Comparison of ENCODE assay signal across 13 cellular contexts in the genomic region with DNA sequence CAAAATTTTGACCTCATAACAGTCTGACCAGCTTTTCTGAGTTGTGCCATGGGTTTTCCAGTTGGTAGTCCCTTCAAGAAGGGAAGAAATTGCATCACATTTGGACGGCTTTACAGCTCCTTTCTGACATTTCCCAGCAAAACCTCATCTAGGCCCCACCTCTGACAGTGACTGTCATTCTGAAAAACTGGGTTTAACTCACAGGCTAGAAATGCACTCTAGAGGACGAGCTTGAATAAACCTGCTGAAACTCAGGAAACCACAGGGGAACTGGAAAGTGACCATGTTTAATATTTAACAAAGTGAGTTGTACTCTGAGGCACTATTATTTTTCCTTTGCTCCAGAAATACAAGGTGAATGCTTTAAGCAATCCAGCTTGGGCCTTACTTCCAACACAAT.
DNase-seq lines count a peak whose midpoint lies in the region; ATAC-seq, FAIRE-seq and TF ChIP-seq lines count a peak whose summit lies in the region.
"Had no signal": no experiment of that assay in that cellular context is flagged by ENCODE, and none has a peak within 500 bp of the region (broad histone marks: within the 10 kb centered on the region; RNA-seq: fewer than 3 reads in every experiment).

No MANE protein-coding gene starts in this region.

- no peak overlapping the region for H2BK20ac ChIP-seq in H9 (ENCODE audit: low read depth, low read length, poor library complexity, severe bottlenecking)

- H3K4me1 ChIP-seq in HepG2 (ENCODE audit: insufficient read depth, low read length) (no peaks in the 10 kb centered on the region), OCI-LY7 (ENCODE audit: insufficient read depth, low read length, poor library complexity, severe bottlenecking) (no peaks in the 10 kb centered on the region), H9 (ENCODE audit: insufficient read depth, low read length) (no peaks in the 10 kb centered on the region)
- no peaks in the 10 kb centered on the region for H3K4me1 ChIP-seq in effector memory CD4-positive, alpha-beta T cell (ENCODE audit: control insufficient read depth, insufficient read depth, low read length, poor library complexity, severe bottlenecking)
- H3K4me1 ChIP-seq: adrenal gland, esophagus squamous epithelium, thyroid gland had no signal

- H3K23ac ChIP-seq in H9 (ENCODE audit: insufficient read length, low read depth, low read length): no peak overlapping the region

- TF ChIP-seq CTCF in HepG2 (CRISPR knock-in tag; IDR thresholded peaks at IDR 0.05): no peak
- TF ChIP-seq CTCF in OCI-LY7 (conservative IDR thresholded peaks at IDR 0.05; ENCODE audit: low read length): no peak
- TF ChIP-seq CTCF in H9 (conservative IDR thresholded peaks at IDR 0.05): no peak

- BruUV-seq in HepG2 (replicated peaks; lab: Mats Ljungman, UMichigan) (no TSS peak), OCI-LY7 (replicated peaks; lab: Mats Ljungman, UMichigan) (no TSS peak)

- intact Hi-C loops in HepG2 (cut with micrococcal nuclease; ENCODE audit: unreplicated experiment) (no loop called here), OCI-LY7 (cut with micrococcal nuclease; ENCODE audit: unreplicated experiment) (no loop called here)

- no peak overlapping the region for H3K4me3 Mint-ChIP-seq in H9
- H3K4me3 Mint-ChIP-seq: IgD-negative memory B cell had no signal

- H3K4me3 ChIP-seq in HepG2 (replicated peaks in 1 of 3; ENCODE audit: insufficient read depth in 1 of 3, low read depth in 2 of 3, low read length in 3 of 3): no peak overlapping the region
- no peak overlapping the region for H3K4me3 ChIP-seq in effector memory CD4-positive, alpha-beta T cell (ENCODE audit: insufficient read depth, low read depth, low read length, poor library complexity, severe bottlenecking)
- H3K4me3 ChIP-seq in OCI-LY7 (ENCODE audit: low read depth, low read length, poor library complexity, severe bottlenecking): no peak overlapping the region
- H3K4me3 ChIP-seq: adrenal gland, esophagus squamous epithelium, thyroid gland had no signal

- H3K14ac ChIP-seq in H9 (ENCODE audit: insufficient read depth, low read length): no peak overlapping the region

- H3K27ac Mint-ChIP-seq in H9: no peak overlapping the region
- H3K27ac Mint-ChIP-seq: IgD-negative memory B cell had no signal

- H3K23me2 ChIP-seq in H9 (ENCODE audit: insufficient read length, low read depth, low read length, poor library complexity, severe bottlenecking): no peaks in the 10 kb centered on the region

- H4K8ac ChIP-seq in H9 (replicated peaks; ENCODE audit: insufficient read length, low read depth, low read length): no peak overlapping the region

- H3K4me2 ChIP-seq in HepG2 (ENCODE audit: low read depth, low read length): no peak overlapping the region
- H3K4me2 ChIP-seq in OCI-LY7 (ENCODE audit: low read length): no peak overlapping the region
- H3K4me2 ChIP-seq in H9 (ENCODE audit: insufficient read depth, insufficient read length, low read length): no peak overlapping the region

- H3K36me3 Mint-ChIP-seq in H9 (ENCODE audit: insufficient read depth in 1 of 3, low read depth in 3 of 3): no peaks in the 10 kb centered on the region
- H3K36me3 Mint-ChIP-seq: IgD-negative memory B cell had no signal

- no peaks in the 10 kb centered on the region for H3K79me2 ChIP-seq in HepG2 (ENCODE audit: insufficient read depth, low read length)
- H3K79me2 ChIP-seq in OCI-LY7 (ENCODE audit: insufficient read depth, low read depth, low read length): no peaks in the 10 kb centered on the region
- no peaks in the 10 kb centered on the region for H3K79me2 ChIP-seq in H9 (ENCODE audit: insufficient read depth, low read length)

- no peaks in the 10 kb centered on the region for H3K9me3 Mint-ChIP-seq in H9
- H3K9me3 Mint-ChIP-seq: IgD-negative memory B cell had no signal

- in situ Hi-C loops in HepG2 (cut with HindIII; ENCODE audit: extremely low pct_ligation_motif_present, low pct_unique_long_range_greater_than_20kb): no loop called here

- H3K9me3 ChIP-seq in HepG2 (ENCODE audit: low read length) (no peaks in the 10 kb centered on the region), OCI-LY7 (ENCODE audit: low read length) (no peaks in the 10 kb centered on the region), H9 (ENCODE audit: control insufficient read depth, low read depth, low read length) (no peaks in the 10 kb centered on the region)
- H3K9me3 ChIP-seq in effector memory CD4-positive, alpha-beta T cell (ENCODE audit: control insufficient read depth, low read length): no peaks in the 10 kb centered on the region
- H3K9me3 ChIP-seq: adrenal gland, esophagus squamous epithelium, thyroid gland had no signal

- no peak overlapping the region for H4K5ac ChIP-seq in H9 (ENCODE audit: insufficient read length, low read depth, low read length)

- no peak overlapping the region for H4K91ac ChIP-seq in H9 (ENCODE audit: insufficient read length, low read depth, low read length)

- CTCF ChIA-PET in HepG2 (lab: Yijun Ruan, JAX; ENCODE audit: low intra/inter-chr PET ratio, low total read pairs): no interaction called here
- CTCF ChIA-PET in OCI-LY7 (lab: Charles Lee; ENCODE audit: unreplicated experiment): no interaction called here

- POLR2A ChIA-PET in HepG2 (lab: Yijun Ruan, JAX) (no interaction called here), OCI-LY7 (lab: Charles Lee) (no interaction called here)

- ATAC-seq in GM18868 (IDR thresholded peaks at IDR 0.05; ENCODE audit: unreplicated experiment) (peak; percentile 73), GM21526 (IDR thresholded peaks at IDR 0.05; ENCODE audit: low FRiP score, unreplicated experiment) (peak; percentile 95), HG03196 (IDR thresholded peaks at IDR 0.05; ENCODE audit: unreplicated experiment) (peak; percentile 97), HepG2 (peak; percentile 75)

- no peak overlapping the region for H2BK5ac ChIP-seq in H9 (ENCODE audit: insufficient read length, low read length)

- no peak overlapping the region for H2AK5ac ChIP-seq in H9 (ENCODE audit: insufficient read length, low read length)

- H3K4me1 Mint-ChIP-seq in H9: no peaks in the 10 kb centered on the region
- H3K4me1 Mint-ChIP-seq: IgD-negative memory B cell had no signal

- H3K79me1 ChIP-seq in H9 (ENCODE audit: insufficient read depth, low read depth, low read length, poor library complexity, severe bottlenecking): no peaks in the 10 kb centered on the region

- H3T11ph ChIP-seq in H9 (ENCODE audit: low read length): no peak overlapping the region

- FAIRE-seq in HepG2 (lab: Jason Lieb, UNC): no peak

- no peak overlapping the region for H3K56ac ChIP-seq in H9 (ENCODE audit: insufficient read length, low read depth, low read length)

- H3K4ac ChIP-seq in H9 (ENCODE audit: low read depth, low read length): no peak overlapping the region

- DNase-seq in HepG2 (ENCODE audit: low spot score): peak; percentile 4
- no peak for DNase-seq in effector memory CD4-positive, alpha-beta T cell
- no peak for DNase-seq in OCI-LY7 (ENCODE audit: low spot score)
- no peak for DNase-seq in H9
- DNase-seq: adrenal gland, esophagus squamous epithelium, midbrain, NCI-H526 treated with DMSO at 0.1 percent for 48 hours, thyroid gland had no signal

- WGBS in HepG2 (ENCODE audit: low lambda C conversion rate): 3% methylated on average over 2 of the region's 2 CpGs
- WGBS in H9 (ENCODE audit: extremely low coverage, insufficient read length, low lambda C conversion rate): no CpG with 5 or more reads among the region's 2 CpGs

- H3K9me2 ChIP-seq in OCI-LY7 (ENCODE audit: insufficient read depth, low read length): no peaks in the 10 kb centered on the region

- no peaks in the 10 kb centered on the region for H4K20me1 ChIP-seq in HepG2 (ENCODE audit: insufficient read depth, low read length)
- no peaks in the 10 kb centered on the region for H4K20me1 ChIP-seq in OCI-LY7 (ENCODE audit: insufficient read depth, low read length)
- no peaks in the 10 kb centered on the region for H4K20me1 ChIP-seq in H9 (ENCODE audit: control insufficient read depth, insufficient read depth, insufficient read length)

- TF ChIP-seq RAD21 in HepG2 (CRISPR knock-in tag; IDR thresholded peaks at IDR 0.05): no peak

- no peak overlapping the region for H3K9ac ChIP-seq in HepG2 (ENCODE audit: insufficient read depth, low read depth, low read length)
- no peak overlapping the region for H3K9ac ChIP-seq in H9 (ENCODE audit: extremely low read depth, insufficient read length, low read length)

- H3K27ac ChIP-seq in HepG2 (ENCODE audit: extremely low read length, insufficient read depth, low read length): no peak overlapping the region
- H3K27ac ChIP-seq in effector memory CD4-positive, alpha-beta T cell (ENCODE audit: insufficient read depth, low read length, poor library complexity, severe bottlenecking): no peak overlapping the region
- no peak overlapping the region for H3K27ac ChIP-seq in OCI-LY7 (ENCODE audit: low read depth, low read length, poor library complexity, severe bottlenecking)
- H3K27ac ChIP-seq in H9 (ENCODE audit: insufficient read length, low read depth, low read length): no peak overlapping the region
- H3K27ac ChIP-seq: adrenal gland, esophagus squamous epithelium, thyroid gland had no signal

- TF ChIP-seq EP300 in HepG2 (IDR thresholded peaks at IDR 0.05; ENCODE audit: low read depth in 2 of 2, low read length in 2 of 2) (no peak), HepG2 (CRISPR knock-in tag; IDR thresholded peaks at IDR 0.05; ENCODE audit: borderline replicate concordance) (no peak)

- H2AFZ ChIP-seq in HepG2 (ENCODE audit: low read length) (no peak overlapping the region), OCI-LY7 (ENCODE audit: low read length) (no peak overlapping the region), H9 (ENCODE audit: low read length) (no peak overlapping the region)

- no peak for TF ChIP-seq POLR2A in HepG2 (IDR thresholded peaks at IDR 0.05; ENCODE audit: insufficient read depth in 1 of 2, low read depth in 2 of 2, low read length in 2 of 2)

- H3K18ac ChIP-seq in H9 (ENCODE audit: insufficient read length, low read depth, low read length): no peak overlapping the region

- no peak overlapping the region for H2BK120ac ChIP-seq in H9 (ENCODE audit: low read depth, low read length, poor library complexity, severe bottlenecking)

- H2BK15ac ChIP-seq in H9 (ENCODE audit: low read depth, low read length): no peak overlapping the region

- H3K27me3 Mint-ChIP-seq in H9 (ENCODE audit: low read depth): peaks cover 2% of the 10 kb centered on the region; the same call in 1 of the 2 replicates

- no peak overlapping the region for H2BK12ac ChIP-seq in H9 (ENCODE audit: insufficient read length, low read depth, low read length)

- H3K36me3 ChIP-seq in HepG2 (replicated peaks in 1 of 2; ENCODE audit: control insufficient read depth in 1 of 2, insufficient read depth in 2 of 2, low read length in 2 of 2) (no peaks in the 10 kb centered on the region), OCI-LY7 (ENCODE audit: insufficient read depth, low read length) (no peaks in the 10 kb centered on the region)
- H3K36me3 ChIP-seq in effector memory CD4-positive, alpha-beta T cell (ENCODE audit: control insufficient read depth, insufficient read depth, low read length): no peaks in the 10 kb centered on the region
- H3K36me3 ChIP-seq: adrenal gland, esophagus squamous epithelium, thyroid gland had no signal

- H3K27me3 ChIP-seq in HepG2 (ENCODE audit: control insufficient read depth in 1 of 2, insufficient read depth in 2 of 2, low read length in 2 of 2): no peaks in the 10 kb centered on the region
- no peaks in the 10 kb centered on the region for H3K27me3 ChIP-seq in effector memory CD4-positive, alpha-beta T cell (replicated peaks; ENCODE audit: control insufficient read depth, insufficient read depth, low read length, poor library complexity, severe bottlenecking)
- H3K27me3 ChIP-seq in H9 (ENCODE audit: insufficient read depth, low read length): no peaks in the 10 kb centered on the region
- H3K27me3 ChIP-seq: adrenal gland, thyroid gland had no signal
